35 cellular contexts compared by ENCODE assay signal in genomic region chr10:13213163-13213562, GRCh38. TPM values are rescaled to one million over a fixed set of nuclear protein-coding genes. Genes with fewer than 3 reads are reported as not detected.
"Had no signal": no experiment of that assay in that cellular context is flagged by ENCODE, and none has a peak within 500 bp of the region (broad histone marks: within the 10 kb centered on the region; RNA-seq: fewer than 3 reads in every experiment).

No MANE protein-coding gene starts in this region.

- H3K9me3 Mint-ChIP-seq: activated CD4-positive, alpha-beta memory T cell treated with anti-CD3 and anti-CD28 coated beads, Interleukin-2, amount 10 ng/mL, durations not matched to agents 7 days and 5 days; activated CD4-positive, alpha-beta T cell treated with anti-CD3 and anti-CD28 coated beads, Interleukin-2, amount 10 ng/mL, durations not matched to agents 7 days and 5 days; activated naive CD4-positive, alpha-beta T cell treated with anti-CD3 and anti-CD28 coated beads, Interleukin-2, amount 10 ng/mL, durations not matched to agents 7 days and 5 days; activated naive CD4-positive, alpha-beta T cell treated with anti-CD3 and anti-CD28 coated beads, Interleukin-2, amount 50 U/mL, for 72 hours; activated naive CD8-positive, alpha-beta T cell treated with anti-CD3 and anti-CD28 coated beads, Interleukin-2, amount 10 ng/mL, durations not matched to agents 7 days and 5 days; activated T-cell treated with anti-CD3 and anti-CD28 coated beads, Interleukin-2, amount 50 U/mL, for 24 hours; activated T-cell treated with anti-CD3 and anti-CD28 coated beads, Interleukin-2, amount 50 U/mL, for 72 hours had no signal

- H3K4me1 ChIP-seq: ascending aorta, breast epithelium, colonic mucosa, esophagus squamous epithelium, gastroesophageal sphincter, heart right ventricle had no signal

- H3K4me3 Mint-ChIP-seq: activated CD4-positive, alpha-beta memory T cell treated with anti-CD3 and anti-CD28 coated beads, Interleukin-2, amount 10 ng/mL, durations not matched to agents 7 days and 5 days; activated CD4-positive, alpha-beta T cell treated with anti-CD3 and anti-CD28 coated beads, Interleukin-2, amount 10 ng/mL, durations not matched to agents 7 days and 5 days; activated naive CD4-positive, alpha-beta T cell treated with anti-CD3 and anti-CD28 coated beads, Interleukin-2, amount 10 ng/mL, durations not matched to agents 7 days and 5 days; activated naive CD8-positive, alpha-beta T cell treated with anti-CD3 and anti-CD28 coated beads, Interleukin-2, amount 10 ng/mL, durations not matched to agents 7 days and 5 days; activated T-cell treated with anti-CD3 and anti-CD28 coated beads, Interleukin-2, amount 50 U/mL, for 24 hours; activated T-cell treated with anti-CD3 and anti-CD28 coated beads, Interleukin-2, amount 50 U/mL, for 72 hours; brain had no signal

- H3K4me1 Mint-ChIP-seq: activated CD4-positive, alpha-beta memory T cell treated with anti-CD3 and anti-CD28 coated beads, Interleukin-2, amount 10 ng/mL, durations not matched to agents 7 days and 5 days; activated CD4-positive, alpha-beta T cell treated with anti-CD3 and anti-CD28 coated beads, Interleukin-2, amount 10 ng/mL, durations not matched to agents 7 days and 5 days; activated naive CD4-positive, alpha-beta T cell treated with anti-CD3 and anti-CD28 coated beads, Interleukin-2, amount 10 ng/mL, durations not matched to agents 7 days and 5 days; activated naive CD8-positive, alpha-beta T cell treated with anti-CD3 and anti-CD28 coated beads, Interleukin-2, amount 10 ng/mL, durations not matched to agents 7 days and 5 days; brain had no signal

- H3K27ac ChIP-seq: ascending aorta, breast epithelium, cardiac muscle cell, colonic mucosa, epithelial cell of prostate, esophagus squamous epithelium, gastroesophageal sphincter, heart right ventricle had no signal

- H3K36me3 Mint-ChIP-seq: brain had no signal

- DNase-seq: activated CD4-positive, alpha-beta memory T cell treated with anti-CD3 and anti-CD28 coated beads, Interleukin-2, amount 10 ng/mL, durations not matched to agents 7 days and 5 days; activated CD4-positive, alpha-beta T cell treated with anti-CD3 and anti-CD28 coated beads for 1 hour; activated CD4-positive, alpha-beta T cell treated with anti-CD3 and anti-CD28 coated beads for 4 hours; activated CD4-positive, alpha-beta T cell treated with anti-CD3 and anti-CD28 coated beads, Interleukin-2, amount 10 ng/mL, durations not matched to agents 7 days and 5 days; activated CD4-positive, alpha-beta T cell treated with anti-CD3 and anti-CD28 coated beads, Interleukin-2, amount 50 U/mL, for 4 hours; activated CD8-positive, alpha-beta memory T cell treated with anti-CD3 and anti-CD28 coated beads, Interleukin-2, amount 50 U/mL, for 48 hours; activated gamma-delta T cell; activated naive CD4-positive, alpha-beta T cell; activated naive CD4-positive, alpha-beta T cell treated with anti-CD3 and anti-CD28 coated beads, Interleukin-2, amount 10 ng/mL, durations not matched to agents 7 days and 5 days; activated naive CD8-positive, alpha-beta T cell treated with anti-CD3 and anti-CD28 coated beads, Interleukin-2, amount 10 ng/mL, durations not matched to agents 7 days and 5 days; activated T-cell treated with anti-CD3 and anti-CD28 coated beads for 4 hours; activated T-cell treated with anti-CD3 and anti-CD28 coated beads, Interleukin-2, amount 50 U/mL, for 24 hours; activated T-cell treated with anti-CD3 and anti-CD28 coated beads, Interleukin-2, amount 50 U/mL, for 72 hours; central memory CD4-positive, alpha-beta T cell; cerebellar nuclear complex; colonic mucosa; effector CD8-positive, alpha-beta T cell; esophagus squamous epithelium; foreskin melanocyte; heart right ventricle; T-helper 2 cell had no signal

- H3K27me3 ChIP-seq: ascending aorta, breast epithelium, cardiac muscle cell, colonic mucosa, esophagus squamous epithelium, gastroesophageal sphincter, heart right ventricle had no signal

- H3K4me3 ChIP-seq: ascending aorta, breast epithelium, cardiac muscle cell, colonic mucosa, esophagus squamous epithelium, gastroesophageal sphincter, heart right ventricle had no signal

- FAIRE-seq: endometrium, endothelial cell of umbilical vein had no signal

- H3K27ac Mint-ChIP-seq: activated CD4-positive, alpha-beta memory T cell treated with anti-CD3 and anti-CD28 coated beads, Interleukin-2, amount 10 ng/mL, durations not matched to agents 7 days and 5 days; activated CD4-positive, alpha-beta T cell treated with anti-CD3 and anti-CD28 coated beads, Interleukin-2, amount 10 ng/mL, durations not matched to agents 7 days and 5 days; activated naive CD4-positive, alpha-beta T cell treated with anti-CD3 and anti-CD28 coated beads, Interleukin-2, amount 10 ng/mL, durations not matched to agents 7 days and 5 days; activated naive CD4-positive, alpha-beta T cell treated with anti-CD3 and anti-CD28 coated beads, Interleukin-2, amount 50 U/mL, for 72 hours; activated naive CD8-positive, alpha-beta T cell treated with anti-CD3 and anti-CD28 coated beads, Interleukin-2, amount 10 ng/mL, durations not matched to agents 7 days and 5 days; activated T-cell treated with anti-CD3 and anti-CD28 coated beads, Interleukin-2, amount 50 U/mL, for 24 hours; activated T-cell treated with anti-CD3 and anti-CD28 coated beads, Interleukin-2, amount 50 U/mL, for 72 hours; brain had no signal

- H3K27me3 Mint-ChIP-seq: activated CD4-positive, alpha-beta memory T cell treated with anti-CD3 and anti-CD28 coated beads, Interleukin-2, amount 10 ng/mL, durations not matched to agents 7 days and 5 days; activated CD4-positive, alpha-beta T cell treated with anti-CD3 and anti-CD28 coated beads, Interleukin-2, amount 10 ng/mL, durations not matched to agents 7 days and 5 days; activated naive CD4-positive, alpha-beta T cell treated with anti-CD3 and anti-CD28 coated beads, Interleukin-2, amount 10 ng/mL, durations not matched to agents 7 days and 5 days; activated naive CD8-positive, alpha-beta T cell treated with anti-CD3 and anti-CD28 coated beads, Interleukin-2, amount 10 ng/mL, durations not matched to agents 7 days and 5 days; activated T-cell treated with anti-CD3 and anti-CD28 coated beads, Interleukin-2, amount 50 U/mL, for 24 hours; brain had no signal

- H3K9me3 ChIP-seq: ascending aorta, breast epithelium, colonic mucosa, esophagus squamous epithelium, gastroesophageal sphincter, heart right ventricle had no signal

- H3K36me3 ChIP-seq: ascending aorta, breast epithelium, cardiac muscle cell, colonic mucosa, esophagus squamous epithelium, gastroesophageal sphincter, heart right ventricle had no signal

RNA-seq across cellular contexts. Expression of gene UCMA, which starts 21.0 kb away (rescaled TPM):
- total RNA-seq: activated CD4-positive, alpha-beta memory T cell treated with anti-CD3 and anti-CD28 coated beads, Interleukin-2, amount 10 ng/mL, durations not matched to agents 7 days and 5 days; activated CD4-positive, alpha-beta T cell treated with anti-CD3 and anti-CD28 coated beads, Interleukin-2, amount 10 ng/mL, durations not matched to agents 7 days and 5 days; activated naive CD4-positive, alpha-beta T cell treated with anti-CD3 and anti-CD28 coated beads, Interleukin-2, amount 50 U/mL, for 72 hours; activated naive CD8-positive, alpha-beta T cell treated with anti-CD3 and anti-CD28 coated beads, Interleukin-2, amount 10 ng/mL, durations not matched to agents 7 days and 5 days; activated T-cell treated with anti-CD3 and anti-CD28 coated beads, Interleukin-2, amount 50 U/mL, for 72 hours; ascending aorta; breast epithelium; cardiac muscle cell; colonic mucosa; dermis microvascular lymphatic vessel endothelial cell; endothelial cell of umbilical vein; esophagus squamous epithelium; fibroblast of lung; fibroblast of villous mesenchyme; gastroesophageal sphincter; glomerular endothelial cell; heart right ventricle had no signal
- polyA plus RNA-seq: cardiac muscle cell, endothelial cell of umbilical vein, esophagus, fibroblast of lung, heart right ventricle had no signal
